In the genomic region with DNA sequence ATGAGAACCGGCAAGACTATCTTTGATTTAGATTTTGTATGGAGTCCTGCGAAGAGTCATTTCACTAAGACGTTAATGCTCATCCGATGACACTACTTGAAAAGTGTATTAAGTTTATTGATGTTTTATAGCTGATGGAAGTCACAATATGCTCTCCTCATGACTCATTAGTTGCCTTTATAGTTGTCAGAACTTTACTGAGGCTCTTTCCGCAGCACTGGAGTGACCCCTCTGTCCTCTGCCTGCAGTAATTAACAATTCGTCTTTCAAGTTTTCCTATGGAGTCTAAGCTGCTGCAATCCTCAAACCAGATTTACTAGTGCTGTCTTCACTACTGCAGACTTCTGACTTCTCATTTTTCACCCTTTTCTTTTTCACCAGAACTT, we compare ENCODE assay signal across 8 cellular contexts. TPM values are rescaled to one million over a fixed set of nuclear protein-coding genes. Genes with fewer than 3 reads are reported as not detected.
DNase-seq lines count a peak whose midpoint lies in the region; ATAC-seq and TF ChIP-seq lines count a peak whose summit lies in the region.

No MANE protein-coding gene starts in this region.

- 4 to 8% methylated on average over 6 of the region's 6 CpGs for WGBS in thyroid gland, 2 donors

- H3K36me3 ChIP-seq in A673 (ENCODE audit: insufficient read depth, low read length, poor library complexity, severe bottlenecking) (peaks cover 5% of the 10 kb centered on the region), thyroid gland (peaks cover 0 to 2% of the 10 kb centered on the region in 2 donors)

- BruUV-seq in A673 (replicated peaks; lab: Mats Ljungman, UMichigan): TSS peak; percentile 53

- H3K9me3 ChIP-seq in A673 (ENCODE audit: low read depth, low read length, poor library complexity, severe bottlenecking): no peaks in the 10 kb centered on the region
- no peaks in the 10 kb centered on the region for H3K9me3 ChIP-seq in thyroid gland

- CTCF ChIA-PET in A673 (lab: Charles Lee): no interaction called here

- TF ChIP-seq CTCF in A673 (conservative IDR thresholded peaks at IDR 0.05; ENCODE audit: low read depth, low read length) (no peak), thyroid gland (IDR thresholded peaks at IDR 0.05) (no peak)

- H3K27ac ChIP-seq in A673 (ENCODE audit: low read depth, low read length, poor library complexity, severe bottlenecking) (peak overlapping the region; percentile 97), angular gyrus (ENCODE audit: low read depth, low read length) (peak overlapping the region; percentile 100), thyroid gland (peak overlapping the region; percentile 97 to 98 (median 97))

- peak; percentile 0 for ATAC-seq in HG03457 (IDR thresholded peaks at IDR 0.05; ENCODE audit: unreplicated experiment)
- peak; percentile 43 for ATAC-seq in left colon
- no peak for ATAC-seq in GM21360 (IDR thresholded peaks at IDR 0.05; ENCODE audit: unreplicated experiment)

- POLR2A ChIA-PET in A673 (lab: Charles Lee; ENCODE audit: low non-redundant PET): interaction anchor here (0.6 to 1.1 kb wide), 2 partner anchors 23 to 424 kb away, joined by 4 read pairs; no protein-coding TSS in a partner anchor

- intact Hi-C loops in A673 (cut with micrococcal nuclease; ENCODE audit: unreplicated experiment): no loop called here
- intact Hi-C loops in left colon (cut with DNase I, micrococcal nuclease): no loop called here
- intact Hi-C loops in thyroid gland (cut with DNase I): loop anchor here (5.0 kb wide), 2 partner anchors 33 to 47 kb away; partner anchors contain the start of genes CCT8 and LTN1

- TF ChIP-seq POLR2A in thyroid gland (IDR thresholded peaks at IDR 0.05): no peak

- DNase-seq in A673 (ENCODE audit: low spot score): no peak
- DNase-seq in left colon: no peak
- DNase-seq in thyroid gland: no peak
- DNase-seq in middle frontal gyrus (ENCODE audit: extremely low spot score, low spot score): no peak
- DNase-seq in NCI-H1417 treated with DMSO at 0.1 percent for 48 hours (lab: John Stamatoyannopoulos, UW): no peak

- H3K27me3 ChIP-seq in A673 (replicated peaks; ENCODE audit: insufficient read depth, low read depth, low read length, poor library complexity) (no peaks in the 10 kb centered on the region), thyroid gland (no peaks in the 10 kb centered on the region)

- H3K4me1 ChIP-seq in A673 (ENCODE audit: insufficient read depth, low read length, poor library complexity, severe bottlenecking) (peaks cover 5% of the 10 kb centered on the region), thyroid gland (peaks cover 8 to 20% of the 10 kb centered on the region in 2 donors)

- H3K4me3 ChIP-seq in A673 (ENCODE audit: low read depth, low read length, poor library complexity, severe bottlenecking): peak overlapping the region; percentile 74
- H3K4me3 ChIP-seq in thyroid gland (replicated peaks in 1 of 3): peak overlapping the region; percentile 36 to 79 (median 46)

RNA-seq across cellular contexts. Expression of gene USP16, which starts 0.9 kb away (rescaled TPM):
- total RNA-seq in A673 (2021) (40.6 and 41.6 TPM in 2 replicates), left colon (10 to 100 TPM; 33.4 to 36.1 TPM), thyroid gland (10 to 100 TPM; 40.0 to 53.4 (median 45.7) TPM)

RNA-seq across cellular contexts. Expression of gene RWDD2B, which starts 6.2 kb away (rescaled TPM):
- 29.0 and 30.0 TPM in 2 replicates for total RNA-seq in A673 (2021)
- total RNA-seq in left colon: 1 to 10 TPM; 8.2 to 9.2 TPM
- 10 to 100 TPM; 11.1 to 17.7 (median 13.3) TPM for total RNA-seq in thyroid gland

RNA-seq across cellular contexts. Expression of gene LTN1, which starts 32.6 kb away (rescaled TPM):
- total RNA-seq in A673 (2021) (23.7 and 25.3 TPM in 2 replicates), left colon (10 to 100 TPM; 25.9 to 28.5 TPM), thyroid gland (10 to 100 TPM; 25.5 to 45.3 (median 28.8) TPM)

RNA-seq across cellular contexts. Expression of gene CCT8, which starts 48.1 kb away (rescaled TPM):
- 397 and 415 TPM in 2 replicates for total RNA-seq in A673 (2021)
- total RNA-seq in left colon: 10 to 100 TPM; 79.6 to 86.4 TPM
- 10 to 100 TPM; 75.4 to 99.3 (median 86.7) TPM for total RNA-seq in thyroid gland
